In genomic region chr14:90061849-90062794, GRCh38 we compare ENCODE assay signal across 9 cellular contexts. TPM values are rescaled to one million over a fixed set of nuclear protein-coding genes. Genes with fewer than 3 reads are reported as not detected.
DNase-seq lines count a peak whose midpoint lies in the region; ATAC-seq, FAIRE-seq and TF ChIP-seq lines count a peak whose summit lies in the region.
"Had no signal": no experiment of that assay in that cellular context is flagged by ENCODE, and none has a peak within 500 bp of the region (broad histone marks: within the 10 kb centered on the region; RNA-seq: fewer than 3 reads in every experiment).

Gene KCNK13 (plus strand): TSS chr14:90061994. CDS start chr14:90062206, 212 bp downstream.

- H2AFZ ChIP-seq in endothelial cell of umbilical vein (ENCODE audit: low read depth, low read length) = peak within 1 kb of the TSS; percentile 74

- peaks cover 4 to 10% of the 10 kb centered on the region in 2 donors for H3K36me3 Mint-ChIP-seq in naive B cell

- peaks cover 58 to 62% (median 62%) of the 10 kb centered on the region in 3 donors for H3K27me3 Mint-ChIP-seq in naive B cell

- H4K20me1 ChIP-seq in endothelial cell of umbilical vein (replicated peaks; ENCODE audit: control insufficient read depth, extremely low read depth, insufficient read depth, low read length) = no peaks in the 10 kb centered on the region

- dilution Hi-C loops in endothelial cell of umbilical vein (cut with MboI; ENCODE audit: extremely low pct_ligation_motif_present, low sequenced_read_pairs) = no loop called here

- ATAC-seq in SK-N-SH treated with all-trans-retinoic acid at 6 μM for 48 hours (peak; percentile 9; the same call in 2 of the 3 replicates), naive B cell (ENCODE audit: low read depth in 2 of 2) (peak; percentile 24 to 29)

- H3K27ac ChIP-seq in HUES48 (ENCODE audit: low read depth, low read length) (no peak within 1 kb of the TSS), endothelial cell of umbilical vein (ENCODE audit: insufficient read depth, low read depth, low read length) (no peak within 1 kb of the TSS)
- H3K27ac ChIP-seq: epithelial cell of prostate had no signal

- CTCF ChIA-PET in endothelial cell of umbilical vein (lab: Charles Lee) = interaction anchor here (0.7 to 5.7 kb wide), 9 partner anchors 9 to 304 kb away, joined by 3 to 36 read pairs (median 3); no protein-coding TSS in a partner anchor

- no peak for TF ChIP-seq POLR2A in endothelial cell of umbilical vein (IDR thresholded peaks at IDR 0.05; ENCODE audit: low read depth, low read length)

- no peaks in the 10 kb centered on the region for H3K9me3 ChIP-seq in HUES48 (ENCODE audit: control insufficient read depth, insufficient read depth, low read length)
- no peaks in the 10 kb centered on the region for H3K9me3 ChIP-seq in endothelial cell of umbilical vein (replicated peaks; ENCODE audit: control insufficient read depth, insufficient read depth, low read length)

- intact Hi-C loops in endothelial cell of umbilical vein (cut with micrococcal nuclease) = loop anchor here (1.0 to 5.0 kb wide), 3 partner anchors 79 to 173 kb away; partner anchors contain the start of gene TDP1

- peak within 1 kb of the TSS in 1 of 6 donors; percentile 74 for H3K27ac Mint-ChIP-seq in naive B cell

- peaks cover 16% of the 10 kb centered on the region for H3K4me1 ChIP-seq in HUES48 (ENCODE audit: control insufficient read depth, insufficient read depth, low read length)
- H3K4me1 ChIP-seq in endothelial cell of umbilical vein (ENCODE audit: control insufficient read depth, extremely low read depth, insufficient read depth, low read length) = peaks cover 27% of the 10 kb centered on the region

- DNase-seq in AG20443 (ENCODE audit: low spot score) (peak; percentile 42), endothelial cell of umbilical vein (ENCODE audit: low read depth, low spot score) (peak; percentile 9), naive B cell (no peak), SKM-1 (lab: John Stamatoyannopoulos, UW; ENCODE audit: unreplicated experiment) (no peak), SHP77 (lab: John Stamatoyannopoulos, UW) (no peak), LoVo (ENCODE audit: low spot score) (no peak)

- peaks cover 14 to 26% (median 15%) of the 10 kb centered on the region in 3 donors for H3K4me1 Mint-ChIP-seq in naive B cell

- H3K27me3 ChIP-seq in HUES48 (ENCODE audit: control insufficient read depth, insufficient read depth, low read length) (peaks cover 77% of the 10 kb centered on the region), endothelial cell of umbilical vein (ENCODE audit: control insufficient read depth in 2 of 2, insufficient read depth in 2 of 2, low read length in 2 of 2) (peaks cover 45 to 72% of the 10 kb centered on the region in 2 experiments)

- no peaks in the 10 kb centered on the region for H3K9me1 ChIP-seq in endothelial cell of umbilical vein (replicated peaks; ENCODE audit: control insufficient read depth, extremely low read depth, insufficient read depth, low read length)

- no peak for FAIRE-seq in endothelial cell of umbilical vein (lab: Jason Lieb, UNC)

- no TSS peak for BruUV-seq in endothelial cell of umbilical vein (replicated peaks; lab: Mats Ljungman, UMichigan)

- POLR2A ChIA-PET in endothelial cell of umbilical vein (lab: Charles Lee) = interaction anchor here (0.8 kb wide), 1 partner anchor 59 kb away, joined by 3 read pairs; no protein-coding TSS in a partner anchor

- no peak for TF ChIP-seq CTCF in endothelial cell of umbilical vein (IDR thresholded peaks at IDR 0.05; ENCODE audit: extremely low read depth in 1 of 2, insufficient read depth in 1 of 2, low read depth in 1 of 2, low read length in 2 of 2)

- H3K4me3 ChIP-seq in HUES48 (ENCODE audit: low read depth, low read length) (peak within 1 kb of the TSS; percentile 75), endothelial cell of umbilical vein (replicated peaks in 1 of 3; ENCODE audit: insufficient read depth in 1 of 3, low read depth in 1 of 3, low read length in 3 of 3) (peak within 1 kb of the TSS; percentile 20 to 53 (median 46))

- H3K4me3 Mint-ChIP-seq in naive B cell = peak within 1 kb of the TSS; percentile 79 to 92 (median 86)

- H3K9me3 Mint-ChIP-seq in naive B cell = peaks cover 0 to 16% (median 5%) of the 10 kb centered on the region in 7 donors

- H3K4me2 ChIP-seq in endothelial cell of umbilical vein (ENCODE audit: insufficient read depth, low read length) = peak within 1 kb of the TSS; percentile 74

- H3K36me3 ChIP-seq in HUES48 (ENCODE audit: control insufficient read depth, insufficient read depth, low read length) = no peaks in the 10 kb centered on the region
- no peaks in the 10 kb centered on the region for H3K36me3 ChIP-seq in endothelial cell of umbilical vein (ENCODE audit: control insufficient read depth in 2 of 2, extremely low read depth in 1 of 2, insufficient read depth in 2 of 2, low read length in 2 of 2)

- no peak within 1 kb of the TSS for H3K9ac ChIP-seq in HUES48 (ENCODE audit: low read depth, low read length)
- H3K9ac ChIP-seq in endothelial cell of umbilical vein (replicated peaks; ENCODE audit: extremely low read depth, insufficient read depth, low read length) = no peak within 1 kb of the TSS

- no peaks in the 10 kb centered on the region for H3K79me2 ChIP-seq in endothelial cell of umbilical vein (ENCODE audit: control insufficient read depth, insufficient read depth, low read length)

TF ChIP-seq in SK-N-SH treated with all-trans-retinoic acid at 6 μM for 48 hours, 23 proteins besides CTCF, POLR2A, EP300 and RAD21 (continues in another document):
- TF ChIP-seq ZNF8 (CRISPR knock-in tag; IDR thresholded peaks at IDR 0.05) (no peak), PPARA (CRISPR knock-in tag; IDR thresholded peaks at IDR 0.05; ENCODE audit: borderline replicate concordance) (no peak), SNAI2 (CRISPR knock-in tag; IDR thresholded peaks at IDR 0.05) (no peak), TOX (CRISPR knock-in tag; IDR thresholded peaks at IDR 0.05; ENCODE audit: borderline replicate concordance) (no peak), ZFP3 (CRISPR knock-in tag; IDR thresholded peaks at IDR 0.05) (no peak), ISL1 (CRISPR knock-in tag; IDR thresholded peaks at IDR 0.05) (no peak), ZFP30 (CRISPR knock-in tag; IDR thresholded peaks at IDR 0.05) (no peak), ESRRG (CRISPR knock-in tag; IDR thresholded peaks at IDR 0.05) (no peak), ZC3H10 (CRISPR knock-in tag; IDR thresholded peaks at IDR 0.05) (no peak), CSRNP3 (CRISPR knock-in tag; IDR thresholded peaks at IDR 0.05) (no peak), TCF4 (CRISPR knock-in tag; IDR thresholded peaks at IDR 0.05; ENCODE audit: borderline replicate concordance) (no peak)

TF ChIP-seq in endothelial cell of umbilical vein, 7 proteins besides CTCF, POLR2A, EP300 and RAD21:
- TF ChIP-seq MAX (IDR thresholded peaks at IDR 0.05; ENCODE audit: insufficient read depth, insufficient read length) (no peak), JUN (IDR thresholded peaks at IDR 0.05; ENCODE audit: borderline replicate concordance, insufficient read depth, insufficient read length, low read depth) (no peak), EZH2 (IDR thresholded peaks at IDR 0.05; ENCODE audit: borderline replicate concordance, low read depth, low read length, severe bottlenecking) (no peak), MYC (IDR thresholded peaks at IDR 0.05; ENCODE audit: low read depth, low read length) (no peak), POLR2AphosphoS5 (IDR thresholded peaks at IDR 0.05; ENCODE audit: insufficient read depth, low read depth, low read length) (no peak), GATA2 (IDR thresholded peaks at IDR 0.05; ENCODE audit: insufficient read depth, insufficient read length, low read depth, low read length) (no peak), FOS (IDR thresholded peaks at IDR 0.05; ENCODE audit: borderline replicate concordance, insufficient read depth, low read length) (no peak)

RNA-seq across cellular contexts. Expression of gene KCNK13, which starts in this region (rescaled TPM):
- total RNA-seq in endothelial cell of umbilical vein = not detected in 2 replicates
- polyA plus RNA-seq in endothelial cell of umbilical vein (not detected in 2 replicates), naive B cell (ENCODE audit: low read depth in 6 of 6) (not detected)
- polyA plus RNA-seq in endothelial cell of umbilical vein (2011; cell fraction: cytosol; rRNA removed) = not detected in 2 replicates
- polyA plus RNA-seq in endothelial cell of umbilical vein (2011; cell fraction: nucleus; rRNA removed) = not detected in 2 replicates
- polyA plus RNA-seq in endothelial cell of umbilical vein (2012) = not detected in 2 replicates
- polyA minus RNA-seq in endothelial cell of umbilical vein = not detected in 2 replicates
- not detected for polyA minus RNA-seq in endothelial cell of umbilical vein (2011; cell fraction: cytosol; rRNA and poly(A)+ RNA removed)
- polyA minus RNA-seq in endothelial cell of umbilical vein (2011; cell fraction: nucleus; rRNA and poly(A)+ RNA removed) = not detected in 2 replicates

Comparison
In these comparisons a context has a peak if more than half of its experiments do, and no peak if none do; other contexts are left out.
1. Peak in DNase-seq, H3K4me3 ChIP-seq and H3K4me2 ChIP-seq in endothelial cell of umbilical vein; RNA of the gene not detected or under 1 TPM.
2. Peak in ATAC-seq in naive B cell; RNA of the gene not detected or under 1 TPM.